ENCODE assay signal across 10 cellular contexts in the genomic region with DNA sequence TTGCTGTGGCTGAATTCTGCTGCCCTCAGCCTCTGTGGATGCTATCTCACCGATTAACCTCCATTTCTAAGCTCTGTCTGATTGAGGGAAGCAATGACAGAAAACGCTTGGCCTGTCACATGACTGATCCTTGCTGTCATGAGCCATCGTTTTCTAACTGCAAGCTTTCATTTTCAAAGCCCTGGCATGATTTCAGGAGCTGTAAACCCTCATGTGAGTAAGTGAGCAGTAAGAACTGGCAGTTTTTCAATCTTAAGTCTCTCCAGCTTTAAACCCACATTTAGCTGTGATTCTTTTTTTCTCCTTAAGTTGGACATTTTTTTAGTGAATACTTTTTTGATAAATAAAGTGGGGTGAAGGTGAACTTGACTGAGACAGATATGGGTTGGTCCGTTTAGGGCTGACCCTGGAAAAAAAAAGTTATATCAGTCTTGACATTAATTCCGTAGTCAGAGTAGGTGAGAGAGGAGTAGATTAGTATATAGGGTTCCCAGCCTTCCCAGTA.
A peak's percentile ranks its signal among the peaks of the same experiment; 100 is the strongest.
DNase-seq lines count a peak whose midpoint lies in the region; ATAC-seq lines count a peak whose summit lies in the region.
"Had no signal": no experiment of that assay in that cellular context is flagged by ENCODE, and none has a peak within 500 bp of the region (broad histone marks: within the 10 kb centered on the region; RNA-seq: fewer than 3 reads in every experiment).

No MANE protein-coding gene starts in this region.

- no peak overlapping the region for H3K4me3 Mint-ChIP-seq in activated CD8-positive, alpha-beta memory T cell treated with anti-CD3 and anti-CD28 coated beads, Interleukin-2, amount 10 ng/mL, durations not matched to agents 7 days and 5 days
- H3K4me3 Mint-ChIP-seq: activated naive CD8-positive, alpha-beta T cell treated with anti-CD3 and anti-CD28 coated beads, Interleukin-2, amount 10 ng/mL, durations not matched to agents 7 days and 5 days had no signal

- no peak overlapping the region for H3K27ac Mint-ChIP-seq in activated CD8-positive, alpha-beta memory T cell treated with anti-CD3 and anti-CD28 coated beads, Interleukin-2, amount 10 ng/mL, durations not matched to agents 7 days and 5 days
- H3K27ac Mint-ChIP-seq: activated naive CD8-positive, alpha-beta T cell treated with anti-CD3 and anti-CD28 coated beads, Interleukin-2, amount 10 ng/mL, durations not matched to agents 7 days and 5 days had no signal

- no peaks in the 10 kb centered on the region for H3K9me3 Mint-ChIP-seq in activated CD8-positive, alpha-beta memory T cell treated with anti-CD3 and anti-CD28 coated beads, Interleukin-2, amount 10 ng/mL, durations not matched to agents 7 days and 5 days (ENCODE audit: low read depth)

- H3K27me3 Mint-ChIP-seq in activated CD8-positive, alpha-beta memory T cell treated with anti-CD3 and anti-CD28 coated beads, Interleukin-2, amount 10 ng/mL, durations not matched to agents 7 days and 5 days, result no peaks in the 10 kb centered on the region

- DNase-seq in AG20443 (ENCODE audit: low spot score) (peak; percentile 84), NCI-H226 (peak; percentile 67), non-pigmented ciliary epithelial cell (ENCODE audit: low read depth) (peak; percentile 78), 8988T (no peak)
- DNase-seq in activated CD8-positive, alpha-beta memory T cell treated with anti-CD3 and anti-CD28 coated beads, Interleukin-2, amount 10 ng/mL, durations not matched to agents 7 days and 5 days, result no peak
- no peak for DNase-seq in central memory CD4-positive, alpha-beta T cell
- DNase-seq: activated naive CD8-positive, alpha-beta T cell treated with anti-CD3 and anti-CD28 coated beads, Interleukin-2, amount 10 ng/mL, durations not matched to agents 7 days and 5 days; KBM-7 had no signal

- peak; percentile 82 for ATAC-seq in esophagus mucosa
- no peak for ATAC-seq in activated CD8-positive, alpha-beta memory T cell treated with anti-CD3 and anti-CD28 coated beads, Interleukin-2, amount 10 ng/mL, durations not matched to agents 7 days and 5 days
- ATAC-seq in GM18907 (IDR thresholded peaks at IDR 0.05; ENCODE audit: unreplicated experiment), result no peak

- no peaks in the 10 kb centered on the region for H3K36me3 Mint-ChIP-seq in activated CD8-positive, alpha-beta memory T cell treated with anti-CD3 and anti-CD28 coated beads, Interleukin-2, amount 10 ng/mL, durations not matched to agents 7 days and 5 days
- H3K36me3 Mint-ChIP-seq: activated naive CD8-positive, alpha-beta T cell treated with anti-CD3 and anti-CD28 coated beads, Interleukin-2, amount 10 ng/mL, durations not matched to agents 7 days and 5 days had no signal

- no peaks in the 10 kb centered on the region for H3K4me1 Mint-ChIP-seq in activated CD8-positive, alpha-beta memory T cell treated with anti-CD3 and anti-CD28 coated beads, Interleukin-2, amount 10 ng/mL, durations not matched to agents 7 days and 5 days
- H3K4me1 Mint-ChIP-seq: activated naive CD8-positive, alpha-beta T cell treated with anti-CD3 and anti-CD28 coated beads, Interleukin-2, amount 10 ng/mL, durations not matched to agents 7 days and 5 days had no signal

- CTCF ChIA-PET in activated CD8-positive, alpha-beta memory T cell treated with anti-CD3 and anti-CD28 coated beads, Interleukin-2, amount 10 ng/mL, durations not matched to agents 7 days and 5 days (lab: Charles Lee), result no interaction called here

Comparison
In these comparisons a context has a peak if more than half of its experiments do, and no peak if none do; other contexts are left out.
1. DNase-seq: peak in AG20443 (single experiment), NCI-H226 (single experiment) and non-pigmented ciliary epithelial cell (single experiment); none in activated CD8-positive, alpha-beta memory T cell treated with anti-CD3 and anti-CD28 coated beads, Interleukin-2, amount 10 ng/mL, durations not matched to agents 7 days and 5 days (single experiment), central memory CD4-positive, alpha-beta T cell (single experiment) and 8988T (single experiment).